Comparison of ENCODE assay signal across 19 cellular contexts in the genomic region with DNA sequence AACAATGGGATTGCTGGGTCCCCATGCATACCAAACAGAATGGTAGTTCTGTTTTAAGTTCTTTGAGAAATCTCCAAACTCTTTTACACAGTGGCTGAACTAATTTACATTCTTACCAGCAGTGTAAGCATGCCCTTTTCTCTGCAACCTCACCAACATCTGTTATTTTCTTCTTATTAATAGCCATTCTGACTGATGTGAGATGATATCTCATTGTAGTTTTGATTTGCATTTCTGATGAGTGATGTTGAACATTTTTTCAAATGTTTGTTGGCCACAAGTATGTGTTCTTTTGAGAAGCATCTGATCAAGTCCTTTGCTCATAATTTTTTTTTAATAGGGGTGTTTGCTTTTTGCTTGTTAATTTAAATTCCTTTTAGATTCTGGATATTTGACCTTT. TPM values are rescaled to one million over a fixed set of nuclear protein-coding genes. Genes with fewer than 3 reads are reported as not detected.
"Had no signal": no experiment of that assay in that cellular context is flagged by ENCODE, and none has a peak within 500 bp of the region (broad histone marks: within the 10 kb centered on the region; RNA-seq: fewer than 3 reads in every experiment).

No MANE protein-coding gene starts in this region.

- DNase-seq: cortex of kidney; effector memory CD8-positive, alpha-beta T cell; erythroblast; esophagus squamous epithelium; foreskin keratinocyte; glutamatergic neuron; heart right ventricle; hippocampal formation; left cardiac atrium; left lung; mesenchymal stem cell; mucosa of descending colon; naive thymus-derived CD4-positive, alpha-beta T cell; nephron progenitor cell; nucleus accumbens; sigmoid colon; spleen; stimulated activated CD4-positive, alpha-beta T cell treated with anti-CD3 and anti-CD28 coated beads, Interleukin-4, amount 100 ng/mL, for 4 hours; upper lobe of left lung had no signal

RNA-seq across cellular contexts. Expression of gene ZMAT1, which starts 41.2 kb away (rescaled TPM):
- total RNA-seq: foreskin keratinocyte had no signal
